In the genomic region with DNA sequence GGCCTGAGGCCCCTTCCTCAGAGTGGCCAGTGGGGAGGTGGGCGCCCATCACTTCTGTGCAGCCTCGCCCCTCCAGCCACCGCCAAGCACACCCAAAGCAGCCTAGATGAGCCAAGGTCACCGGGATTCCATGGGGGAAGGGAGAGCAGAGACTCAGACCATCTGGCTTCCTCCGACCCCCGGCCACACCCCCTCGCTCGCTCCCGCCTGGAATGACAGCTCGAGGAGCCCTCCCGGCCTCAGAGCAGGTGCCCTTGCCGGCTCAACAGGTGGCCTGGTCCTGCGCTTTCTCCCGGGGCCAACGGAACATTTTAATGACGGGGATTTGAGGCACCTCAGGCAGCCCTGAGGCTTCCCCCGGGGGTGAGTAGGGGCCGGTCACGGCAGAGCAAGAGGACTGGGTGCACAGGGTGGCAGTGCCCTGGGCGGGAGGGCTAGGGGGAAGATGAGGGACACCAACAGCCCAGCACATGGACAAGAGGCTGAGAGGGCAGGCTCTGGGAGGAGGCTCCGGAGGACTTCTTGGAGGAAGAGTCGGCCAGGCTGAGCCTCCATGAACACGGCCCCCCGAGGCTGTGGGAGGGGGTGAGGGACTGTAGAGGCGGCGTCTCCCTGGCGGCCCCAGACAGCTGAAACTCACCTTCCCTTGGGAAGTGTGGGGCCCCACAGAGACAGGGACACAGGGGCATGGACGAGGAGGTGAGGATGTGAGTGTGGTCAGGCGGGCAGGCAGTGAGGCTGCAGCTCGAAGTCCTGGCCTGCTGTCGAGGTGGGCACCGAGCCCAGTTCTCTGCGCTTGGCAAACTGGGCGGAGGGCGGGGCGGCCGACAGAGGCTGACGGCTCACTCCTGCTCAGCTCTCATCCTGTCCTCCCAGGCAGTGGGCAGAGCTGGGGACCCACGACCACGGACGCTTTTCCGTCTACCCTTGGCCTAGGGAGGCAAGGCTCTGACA, we compare ENCODE assay signal across 15 cellular contexts. TPM values are rescaled to one million over a fixed set of nuclear protein-coding genes. Genes with fewer than 3 reads are reported as not detected.
DNase-seq lines count a peak whose midpoint lies in the region; ATAC-seq, FAIRE-seq and TF ChIP-seq lines count a peak whose summit lies in the region.
"Had no signal": no experiment of that assay in that cellular context is flagged by ENCODE, and none has a peak within 500 bp of the region (broad histone marks: within the 10 kb centered on the region; RNA-seq: fewer than 3 reads in every experiment).

No MANE protein-coding gene starts in this region.

- H3K79me2 ChIP-seq in astrocyte (ENCODE audit: insufficient read depth, low read length) (no peaks in the 10 kb centered on the region), osteoblast (ENCODE audit: insufficient read depth, low read length) (no peaks in the 10 kb centered on the region)

- H2AFZ ChIP-seq in astrocyte (ENCODE audit: low read depth, low read length): no peak overlapping the region
- H2AFZ ChIP-seq in osteoblast (ENCODE audit: low read length): no peak overlapping the region

- H3K27ac Mint-ChIP-seq in astrocyte (ENCODE audit: unreplicated experiment): no peak overlapping the region
- H3K27ac Mint-ChIP-seq: activated CD4-positive, alpha-beta T cell treated with anti-CD3 and anti-CD28 coated beads, Interleukin-2, amount 10 ng/mL, durations not matched to agents 7 days and 5 days; activated naive CD8-positive, alpha-beta T cell treated with anti-CD3 and anti-CD28 coated beads, Interleukin-2, amount 10 ng/mL, durations not matched to agents 7 days and 5 days had no signal

- no peak for FAIRE-seq in astrocyte (lab: Jason Lieb, UNC)
- FAIRE-seq: endometrium had no signal

- H4K20me1 ChIP-seq in astrocyte (ENCODE audit: insufficient read depth, low read length): no peaks in the 10 kb centered on the region
- H4K20me1 ChIP-seq in osteoblast (ENCODE audit: insufficient read depth, low read length): no peaks in the 10 kb centered on the region

- no peak overlapping the region for H3K9ac ChIP-seq in astrocyte (ENCODE audit: low read length)

- no peaks in the 10 kb centered on the region for H3K4me1 Mint-ChIP-seq in astrocyte (ENCODE audit: low read depth, unreplicated experiment)
- H3K4me1 Mint-ChIP-seq: activated CD4-positive, alpha-beta T cell treated with anti-CD3 and anti-CD28 coated beads, Interleukin-2, amount 10 ng/mL, durations not matched to agents 7 days and 5 days; activated naive CD8-positive, alpha-beta T cell treated with anti-CD3 and anti-CD28 coated beads, Interleukin-2, amount 10 ng/mL, durations not matched to agents 7 days and 5 days had no signal

- no peak overlapping the region for H3K4me3 ChIP-seq in astrocyte (ENCODE audit: insufficient read depth, low read depth, low read length)
- H3K4me3 ChIP-seq in osteoblast (ENCODE audit: insufficient read depth, low read length): no peak overlapping the region
- H3K4me3 ChIP-seq: left lung, Peyer's patch had no signal

- peak; percentile 75 for DNase-seq in COLO668 (lab: John Stamatoyannopoulos, UW; ENCODE audit: unreplicated experiment)
- peak; percentile 82 for DNase-seq in NCI-H1092 treated with DMSO at 0.1 percent for 48 hours (lab: John Stamatoyannopoulos, UW)
- peak; percentile 21 for DNase-seq in astrocyte (ENCODE audit: low read depth)
- DNase-seq in osteoblast (ENCODE audit: insufficient read length, low spot score, missing footprints): peak; percentile 96
- DNase-seq in T-helper 1 cell: no peak
- DNase-seq: activated CD4-positive, alpha-beta T cell treated with anti-CD3 and anti-CD28 coated beads, Interleukin-2, amount 10 ng/mL, durations not matched to agents 7 days and 5 days; activated naive CD8-positive, alpha-beta T cell treated with anti-CD3 and anti-CD28 coated beads, Interleukin-2, amount 10 ng/mL, durations not matched to agents 7 days and 5 days; DMS53; left lung had no signal

- H3K4me1 ChIP-seq in astrocyte (ENCODE audit: insufficient read depth, low read length) (no peaks in the 10 kb centered on the region), osteoblast (ENCODE audit: insufficient read depth, low read length) (no peaks in the 10 kb centered on the region)
- H3K4me1 ChIP-seq: left lung had no signal

- no peaks in the 10 kb centered on the region for H3K9me3 ChIP-seq in astrocyte (ENCODE audit: insufficient read depth, low read depth, low read length)
- no peaks in the 10 kb centered on the region for H3K9me3 ChIP-seq in osteoblast (ENCODE audit: low read depth, low read length)
- H3K9me3 ChIP-seq: left lung, Peyer's patch had no signal

- TF ChIP-seq CTCF in astrocyte (IDR thresholded peaks at IDR 0.05; ENCODE audit: insufficient read depth, low read depth, low read length) (no peak), osteoblast (IDR thresholded peaks at IDR 0.05; ENCODE audit: extremely low read depth, low read depth, low read length) (no peak)

- H3K4me3 Mint-ChIP-seq in astrocyte (ENCODE audit: unreplicated experiment): no peak overlapping the region
- H3K4me3 Mint-ChIP-seq: activated CD4-positive, alpha-beta T cell treated with anti-CD3 and anti-CD28 coated beads, Interleukin-2, amount 10 ng/mL, durations not matched to agents 7 days and 5 days; activated naive CD8-positive, alpha-beta T cell treated with anti-CD3 and anti-CD28 coated beads, Interleukin-2, amount 10 ng/mL, durations not matched to agents 7 days and 5 days had no signal

- H3K9me3 Mint-ChIP-seq in astrocyte (ENCODE audit: unreplicated experiment): no peaks in the 10 kb centered on the region
- H3K9me3 Mint-ChIP-seq: activated CD4-positive, alpha-beta T cell treated with anti-CD3 and anti-CD28 coated beads, Interleukin-2, amount 10 ng/mL, durations not matched to agents 7 days and 5 days; activated naive CD8-positive, alpha-beta T cell treated with anti-CD3 and anti-CD28 coated beads, Interleukin-2, amount 10 ng/mL, durations not matched to agents 7 days and 5 days had no signal

- H3K27ac ChIP-seq in astrocyte (ENCODE audit: low read depth, low read length) (no peak overlapping the region), osteoblast (ENCODE audit: low read depth, low read length) (no peak overlapping the region)
- H3K27ac ChIP-seq: left lung, Peyer's patch had no signal

- peaks cover 4% of the 10 kb centered on the region for H3K27me3 ChIP-seq in astrocyte (ENCODE audit: insufficient read depth, low read length)
- H3K27me3 ChIP-seq in osteoblast (ENCODE audit: insufficient read depth, low read length): peaks cover 33% of the 10 kb centered on the region

- no peaks in the 10 kb centered on the region for H3K36me3 ChIP-seq in astrocyte (ENCODE audit: insufficient read depth, low read length)
- H3K36me3 ChIP-seq in osteoblast (ENCODE audit: insufficient read depth, low read length): no peaks in the 10 kb centered on the region
- H3K36me3 ChIP-seq: left lung, Peyer's patch had no signal

- no peak for ATAC-seq in HG03159 (IDR thresholded peaks at IDR 0.05; ENCODE audit: unreplicated experiment)
- ATAC-seq in HG03439 (IDR thresholded peaks at IDR 0.05; ENCODE audit: unreplicated experiment): no peak
- no peak for ATAC-seq in GM18909 (IDR thresholded peaks at IDR 0.05; ENCODE audit: poor library complexity, unreplicated experiment)
- ATAC-seq: left lung had no signal

- H3K36me3 Mint-ChIP-seq in astrocyte (ENCODE audit: low read depth, unreplicated experiment): no peaks in the 10 kb centered on the region
- H3K36me3 Mint-ChIP-seq: activated naive CD8-positive, alpha-beta T cell treated with anti-CD3 and anti-CD28 coated beads, Interleukin-2, amount 10 ng/mL, durations not matched to agents 7 days and 5 days had no signal

- H3K4me2 ChIP-seq in astrocyte (ENCODE audit: low read length): no peak overlapping the region
- no peak overlapping the region for H3K4me2 ChIP-seq in osteoblast (ENCODE audit: insufficient read depth, low read length)

- peaks cover 49% of the 10 kb centered on the region for H3K27me3 Mint-ChIP-seq in astrocyte (ENCODE audit: low read depth, unreplicated experiment)

RNA-seq across cellular contexts. Expression of a gene that starts 12.5 kb away (rescaled TPM):
- total RNA-seq in astrocyte: not detected in 2 replicates
- not detected in 2 replicates for total RNA-seq in osteoblast
- total RNA-seq: activated CD4-positive, alpha-beta T cell treated with anti-CD3 and anti-CD28 coated beads, Interleukin-2, amount 10 ng/mL, durations not matched to agents 7 days and 5 days; activated naive CD8-positive, alpha-beta T cell treated with anti-CD3 and anti-CD28 coated beads, Interleukin-2, amount 10 ng/mL, durations not matched to agents 7 days and 5 days; left lung; Peyer's patch; skeletal muscle tissue had no signal

RNA-seq across cellular contexts. Expression of a gene that starts 36.0 kb away (rescaled TPM):
- not detected in 2 replicates for total RNA-seq in astrocyte
- not detected in 2 replicates for total RNA-seq in osteoblast
- total RNA-seq: activated CD4-positive, alpha-beta T cell treated with anti-CD3 and anti-CD28 coated beads, Interleukin-2, amount 10 ng/mL, durations not matched to agents 7 days and 5 days; activated naive CD8-positive, alpha-beta T cell treated with anti-CD3 and anti-CD28 coated beads, Interleukin-2, amount 10 ng/mL, durations not matched to agents 7 days and 5 days; left lung; skeletal muscle tissue had no signal

RNA-seq across cellular contexts. Expression of a gene that starts 44.3 kb away (rescaled TPM):
- total RNA-seq in astrocyte: 21.7 and 30.5 TPM in 2 replicates
- under 0.01 TPM in 2 replicates for total RNA-seq in osteoblast

Comparison
In these comparisons a context has a peak if more than half of its experiments do, and no peak if none do; other contexts are left out.
1. DNase-seq: peak in COLO668 (single experiment), NCI-H1092 treated with DMSO at 0.1 percent for 48 hours (single experiment), astrocyte (single experiment) and osteoblast (single experiment); none in T-helper 1 cell (0 of 5).
2. RNA of a gene that starts 44.3 kb away (total RNA-seq): 21.7 to 30.5 TPM in astrocyte; under 0.01 TPM in osteoblast; every median in the first group is over 10 times any median in the second.